Comparison of ENCODE assay signal across 8 cellular contexts in the genomic region with DNA sequence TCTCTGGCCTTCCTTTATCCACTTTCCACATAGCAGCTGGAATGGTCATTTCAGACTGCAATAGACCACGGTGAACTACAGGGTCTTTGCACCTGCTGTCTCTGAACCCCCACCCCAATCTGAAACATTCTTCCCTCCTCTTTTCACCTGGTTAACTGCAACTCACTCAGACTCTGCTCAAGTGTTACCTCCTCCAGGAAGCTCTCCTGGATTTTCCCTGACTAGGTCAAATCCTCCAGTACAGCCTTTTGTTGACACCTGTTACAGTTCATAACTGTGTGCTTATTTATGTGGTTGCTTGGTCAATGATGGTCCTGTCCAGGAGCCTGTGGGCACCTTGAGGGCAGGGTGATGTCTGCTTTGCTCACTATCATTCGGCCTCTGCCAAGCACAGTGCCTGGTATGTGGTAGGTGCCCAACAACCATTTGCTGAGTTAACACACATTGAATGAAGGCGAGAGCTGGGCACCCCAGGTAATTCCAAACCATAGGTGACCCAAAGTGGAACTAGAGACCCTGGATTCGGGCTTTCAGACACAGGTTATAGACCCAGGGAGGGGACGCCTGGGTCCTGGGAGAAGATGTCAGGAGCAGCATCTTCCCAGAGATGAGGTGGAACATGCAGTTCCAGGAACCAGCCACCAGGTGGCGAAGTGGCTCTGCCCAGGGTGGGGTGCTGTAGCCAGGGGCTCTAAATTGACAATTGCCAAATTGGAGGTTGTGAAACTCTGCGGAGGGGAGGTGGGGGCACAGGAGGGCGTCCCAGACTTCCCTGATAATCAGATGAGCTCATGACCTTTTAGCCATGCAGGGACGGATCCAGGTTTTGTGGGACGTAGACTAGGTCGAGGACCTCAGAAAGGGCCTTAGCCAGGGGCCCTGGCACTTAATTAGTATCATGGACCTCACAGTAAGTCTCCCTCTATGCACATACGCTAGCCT. TPM values are rescaled to one million over a fixed set of nuclear protein-coding genes. Genes with fewer than 3 reads are reported as not detected.
DNase-seq lines count a peak whose midpoint lies in the region; ATAC-seq lines count a peak whose summit lies in the region.

No MANE protein-coding gene starts in this region.

- no peaks in the 10 kb centered on the region for H3K36me3 ChIP-seq in effector memory CD4-positive, alpha-beta T cell (ENCODE audit: control insufficient read depth, insufficient read depth, low read length)

- no peaks in the 10 kb centered on the region for H3K9me3 Mint-ChIP-seq in activated CD4-positive, alpha-beta memory T cell treated with anti-CD3 and anti-CD28 coated beads, Interleukin-2, amount 10 ng/mL, durations not matched to agents 7 days and 5 days
- H3K9me3 Mint-ChIP-seq in memory B cell: no peaks in the 10 kb centered on the region

- ATAC-seq in memory B cell (ENCODE audit: low read depth) (peak; percentile 75), GM21526 (IDR thresholded peaks at IDR 0.05; ENCODE audit: low FRiP score, unreplicated experiment) (no peak)

- no peak overlapping the region for H3K27ac Mint-ChIP-seq in activated CD4-positive, alpha-beta memory T cell treated with anti-CD3 and anti-CD28 coated beads, Interleukin-2, amount 10 ng/mL, durations not matched to agents 7 days and 5 days
- no peak overlapping the region for H3K27ac Mint-ChIP-seq in memory B cell

- H3K9me3 ChIP-seq in effector memory CD4-positive, alpha-beta T cell (ENCODE audit: control insufficient read depth, low read length): no peaks in the 10 kb centered on the region

- H3K27me3 ChIP-seq in effector memory CD4-positive, alpha-beta T cell (replicated peaks; ENCODE audit: control insufficient read depth, insufficient read depth, low read length, poor library complexity, severe bottlenecking): no peaks in the 10 kb centered on the region

- no peak overlapping the region for H3K4me3 ChIP-seq in effector memory CD4-positive, alpha-beta T cell (ENCODE audit: insufficient read depth, low read depth, low read length, poor library complexity, severe bottlenecking)

- POLR2A ChIA-PET in activated CD4-positive, alpha-beta memory T cell treated with anti-CD3 and anti-CD28 coated beads, Interleukin-2, amount 10 ng/mL, durations not matched to agents 7 days and 5 days (lab: Charles Lee): no interaction called here

- H3K27ac ChIP-seq in effector memory CD4-positive, alpha-beta T cell (ENCODE audit: insufficient read depth, low read length, poor library complexity, severe bottlenecking): no peak overlapping the region

- no peaks in the 10 kb centered on the region for H3K4me1 Mint-ChIP-seq in activated CD4-positive, alpha-beta memory T cell treated with anti-CD3 and anti-CD28 coated beads, Interleukin-2, amount 10 ng/mL, durations not matched to agents 7 days and 5 days
- H3K4me1 Mint-ChIP-seq in memory B cell: no peaks in the 10 kb centered on the region

- no peak overlapping the region for H3K4me3 Mint-ChIP-seq in activated CD4-positive, alpha-beta memory T cell treated with anti-CD3 and anti-CD28 coated beads, Interleukin-2, amount 10 ng/mL, durations not matched to agents 7 days and 5 days
- H3K4me3 Mint-ChIP-seq in memory B cell: no peak overlapping the region

- H3K27me3 Mint-ChIP-seq in activated CD4-positive, alpha-beta memory T cell treated with anti-CD3 and anti-CD28 coated beads, Interleukin-2, amount 10 ng/mL, durations not matched to agents 7 days and 5 days: no peaks in the 10 kb centered on the region
- H3K27me3 Mint-ChIP-seq in memory B cell: peaks cover 3% of the 10 kb centered on the region

- H3K4me1 ChIP-seq in effector memory CD4-positive, alpha-beta T cell (ENCODE audit: control insufficient read depth, insufficient read depth, low read length, poor library complexity, severe bottlenecking): no peaks in the 10 kb centered on the region

- DNase-seq in SHP77 (lab: John Stamatoyannopoulos, UW): peak; percentile 10 to 23
- no peak for DNase-seq in SHP77 treated with DMSO at 0.1 percent for 48 hours (lab: John Stamatoyannopoulos, UW)
- peak; percentile 35 for DNase-seq in NCI-H2227 treated with DMSO at 0.1 percent for 48 hours (lab: John Stamatoyannopoulos, UW)
- DNase-seq in activated CD4-positive, alpha-beta memory T cell treated with anti-CD3 and anti-CD28 coated beads, Interleukin-2, amount 10 ng/mL, durations not matched to agents 7 days and 5 days: peak; percentile 70
- DNase-seq in effector memory CD4-positive, alpha-beta T cell: peak; percentile 44 to 56 (median 48)
- DNase-seq in memory B cell (ENCODE audit: low spot score in 2 of 2): peak; percentile 63 to 64
- peak; percentile 33 to 36 for DNase-seq in stimulated activated CD8-positive, alpha-beta memory T cell treated with anti-CD3 and anti-CD28 coated beads, Interleukin-15, amount 100 ng/mL, for 4 hours (ENCODE audit: low read depth in 2 of 2)

- H3K36me3 Mint-ChIP-seq in activated CD4-positive, alpha-beta memory T cell treated with anti-CD3 and anti-CD28 coated beads, Interleukin-2, amount 10 ng/mL, durations not matched to agents 7 days and 5 days (ENCODE audit: low read depth): no peaks in the 10 kb centered on the region
- no peaks in the 10 kb centered on the region for H3K36me3 Mint-ChIP-seq in memory B cell

- CTCF ChIA-PET in activated CD4-positive, alpha-beta memory T cell treated with anti-CD3 and anti-CD28 coated beads, Interleukin-2, amount 10 ng/mL, durations not matched to agents 7 days and 5 days (lab: Charles Lee): interaction anchor here (0.7 to 6.1 kb wide), 12 partner anchors 11 to 252 kb away, joined by 3 to 84 read pairs (median 3); no protein-coding TSS in a partner anchor

RNA-seq across cellular contexts. Expression of a gene that starts 28.1 kb away (rescaled TPM):
- total RNA-seq in activated CD4-positive, alpha-beta memory T cell treated with anti-CD3 and anti-CD28 coated beads, Interleukin-2, amount 10 ng/mL, durations not matched to agents 7 days and 5 days: not detected
